ENCODE assay signal across 1 cellular context in the genomic region with DNA sequence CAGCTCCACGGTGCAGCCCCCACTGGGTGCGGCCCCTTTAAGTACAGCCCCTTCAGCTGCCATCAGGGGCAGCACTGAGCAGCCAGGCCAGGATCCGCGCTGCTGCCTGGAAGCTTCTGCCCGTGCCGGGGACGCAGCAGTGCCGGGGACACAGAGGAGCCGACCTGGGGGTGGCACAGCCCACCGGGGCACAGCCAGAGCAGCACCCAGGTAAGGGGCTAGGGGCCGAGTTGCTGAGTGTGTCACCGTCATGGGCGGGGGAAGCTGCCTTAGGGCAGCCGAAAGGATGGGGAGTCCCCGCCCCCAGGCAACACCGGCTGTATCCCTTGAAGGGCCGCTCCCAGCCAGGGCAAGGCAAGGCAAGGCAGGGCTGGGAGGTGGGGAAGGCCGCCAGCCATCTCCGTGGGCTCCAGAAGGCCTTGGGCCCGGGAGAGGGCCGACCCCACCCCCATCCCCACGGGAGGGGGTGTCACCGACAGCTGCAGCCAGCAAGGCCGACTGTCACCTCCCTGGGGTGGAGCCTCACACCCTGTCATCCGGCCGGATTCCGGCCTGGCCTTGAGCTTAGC.
TF ChIP-seq lines count a peak whose summit lies in the region.

A gene (plus strand): TSS at position 99 of the 569 bp plus-strand sequence. CDS start 1,937 bp downstream, outside the sequence.

TF ChIP-seq in HepG2, 621 proteins besides CTCF, POLR2A, EP300 and RAD21 (continued from another document):
- TF ChIP-seq PAF1 (CRISPR knock-in tag; IDR thresholded peaks at IDR 0.05) (0 out of 2 replicates have a peak, but pooled peaks have one; percentile 70), CBX5 (CRISPR knock-in tag; IDR thresholded peaks at IDR 0.05; ENCODE audit: borderline replicate concordance) (0 out of 2 replicates have a peak, but pooled peaks have one; percentile 35)
